14 cellular contexts compared by ENCODE assay signal in the genomic region with DNA sequence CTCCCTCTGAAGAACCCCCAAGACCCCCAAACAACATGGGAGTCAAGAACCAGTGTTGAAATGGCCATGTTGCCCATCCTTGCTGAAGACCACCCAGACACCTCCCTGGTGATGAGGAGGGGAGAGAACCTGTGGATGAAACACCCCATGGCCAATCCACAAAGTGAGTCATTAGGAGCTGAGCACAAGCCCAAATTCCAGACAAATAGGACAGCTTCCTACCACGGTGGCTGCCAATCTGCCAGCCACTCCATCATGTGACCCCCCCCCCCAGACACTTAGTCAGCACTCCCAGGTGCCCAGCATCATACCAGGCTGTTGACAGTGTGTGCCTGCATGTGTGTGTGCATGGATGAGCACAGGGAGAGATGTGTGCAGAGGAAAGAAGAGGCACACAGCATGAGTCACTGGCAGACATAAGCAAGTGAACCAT. TPM values are rescaled to one million over a fixed set of nuclear protein-coding genes. Genes with fewer than 3 reads are reported as not detected.
A peak's percentile ranks its signal among the peaks of the same experiment; 100 is the strongest.
DNase-seq lines count a peak whose midpoint lies in the region; ATAC-seq, FAIRE-seq and TF ChIP-seq lines count a peak whose summit lies in the region.
"Had no signal": no experiment of that assay in that cellular context is flagged by ENCODE, and none has a peak within 500 bp of the region (broad histone marks: within the 10 kb centered on the region; RNA-seq: fewer than 3 reads in every experiment).

No MANE protein-coding gene starts in this region.

- no peak overlapping the region for H2AFZ ChIP-seq in astrocyte (ENCODE audit: low read depth, low read length)
- H2AFZ ChIP-seq in Karpas-422 (ENCODE audit: low read length), result no peak overlapping the region

- H3K9me3 Mint-ChIP-seq in HFFc6 (no peaks in the 10 kb centered on the region), astrocyte (ENCODE audit: unreplicated experiment) (no peaks in the 10 kb centered on the region)
- H3K9me3 Mint-ChIP-seq: H9 had no signal

- no peak for TF ChIP-seq POLR2A in body of pancreas (IDR thresholded peaks at IDR 0.05)
- TF ChIP-seq POLR2A in sigmoid colon (IDR thresholded peaks at IDR 0.05), result no peak

- DNase-seq in COLO668 (lab: John Stamatoyannopoulos, UW; ENCODE audit: unreplicated experiment) (peak; percentile 23), HFFc6 (peak; percentile 47), astrocyte (ENCODE audit: low read depth) (peak; percentile 21), kidney glomerular epithelial cell (lab: John Stamatoyannopoulos, UW) (peak; percentile 43), body of pancreas (no peak), inferior parietal cortex (ENCODE audit: extremely low spot score) (no peak), sigmoid colon (no peak), Karpas-422 (no peak)

- H3K27ac Mint-ChIP-seq in HFFc6 (peak overlapping the region; percentile 3; the same call in 1 of the 2 replicates), astrocyte (ENCODE audit: unreplicated experiment) (peak overlapping the region; percentile 84)
- H3K27ac Mint-ChIP-seq: activated CD8-positive, alpha-beta memory T cell treated with anti-CD3 and anti-CD28 coated beads, Interleukin-2, amount 10 ng/mL, durations not matched to agents 7 days and 5 days; CD4-positive, CD25-positive, alpha-beta regulatory T cell had no signal

- WGBS in body of pancreas, 2 donors, result 0% methylated on average over 1 of the region's 1 CpG
- 0 to 7% methylated on average over 1 of the region's 1 CpG for WGBS in sigmoid colon, 2 donors

- H3K27ac ChIP-seq in astrocyte (ENCODE audit: low read depth, low read length) (no peak overlapping the region), body of pancreas (no peak overlapping the region), sigmoid colon (no peak overlapping the region), Karpas-422 (ENCODE audit: low read length) (no peak overlapping the region)
- H3K27ac ChIP-seq: neutrophil, Peyer's patch had no signal

- intact Hi-C loops in body of pancreas (cut with DNase I), result loop anchor here (5.0 kb wide), 1 partner anchor 745 kb away; no protein-coding TSS in a partner anchor
- intact Hi-C loops in sigmoid colon (cut with DNase I), result loop anchor here (5.0 kb wide), 1 partner anchor 530 kb away; no protein-coding TSS in a partner anchor

- H3K4me2 ChIP-seq in astrocyte (ENCODE audit: low read length) (no peak overlapping the region), Karpas-422 (ENCODE audit: low read depth, low read length, poor library complexity, severe bottlenecking) (no peak overlapping the region)

- H3K36me3 Mint-ChIP-seq in HFFc6 (ENCODE audit: low read depth), result no peaks in the 10 kb centered on the region
- H3K36me3 Mint-ChIP-seq in astrocyte (ENCODE audit: low read depth, unreplicated experiment), result no peaks in the 10 kb centered on the region
- H3K36me3 Mint-ChIP-seq: activated CD8-positive, alpha-beta memory T cell treated with anti-CD3 and anti-CD28 coated beads, Interleukin-2, amount 10 ng/mL, durations not matched to agents 7 days and 5 days; CD4-positive, CD25-positive, alpha-beta regulatory T cell had no signal

- H3K9me2 ChIP-seq in Karpas-422 (replicated peaks; ENCODE audit: insufficient read depth, low read length), result no peaks in the 10 kb centered on the region

- no peak for FAIRE-seq in astrocyte (lab: Jason Lieb, UNC)
- FAIRE-seq: small intestine had no signal

- H3K9me3 ChIP-seq in astrocyte (ENCODE audit: insufficient read depth, low read depth, low read length) (no peaks in the 10 kb centered on the region), body of pancreas (no peaks in the 10 kb centered on the region), sigmoid colon (no peaks in the 10 kb centered on the region), Karpas-422 (ENCODE audit: low read length) (no peaks in the 10 kb centered on the region)
- H3K9me3 ChIP-seq: neutrophil, Peyer's patch had no signal

- H3K27me3 Mint-ChIP-seq in HFFc6 (ENCODE audit: insufficient read depth) (peaks cover 15% of the 10 kb centered on the region), astrocyte (ENCODE audit: low read depth, unreplicated experiment) (peaks cover 42% of the 10 kb centered on the region)

- H3K4me3 Mint-ChIP-seq in HFFc6, result no peak overlapping the region
- H3K4me3 Mint-ChIP-seq in astrocyte (ENCODE audit: unreplicated experiment), result no peak overlapping the region
- H3K4me3 Mint-ChIP-seq: activated CD8-positive, alpha-beta memory T cell treated with anti-CD3 and anti-CD28 coated beads, Interleukin-2, amount 10 ng/mL, durations not matched to agents 7 days and 5 days; H9 had no signal

- TF ChIP-seq EP300 in sigmoid colon (IDR thresholded peaks at IDR 0.05), result no peak

- H3K4me1 Mint-ChIP-seq in HFFc6 (ENCODE audit: low read depth) (peaks cover 6% of the 10 kb centered on the region; the same call in 1 of the 2 replicates), astrocyte (ENCODE audit: low read depth, unreplicated experiment) (peaks cover 8% of the 10 kb centered on the region)
- H3K4me1 Mint-ChIP-seq: activated CD8-positive, alpha-beta memory T cell treated with anti-CD3 and anti-CD28 coated beads, Interleukin-2, amount 10 ng/mL, durations not matched to agents 7 days and 5 days had no signal

- ATAC-seq in body of pancreas, result no peak

- H3K4me3 ChIP-seq in astrocyte (ENCODE audit: insufficient read depth, low read depth, low read length) (no peak overlapping the region), body of pancreas (no peak overlapping the region), sigmoid colon (no peak overlapping the region), Karpas-422 (ENCODE audit: low read length) (no peak overlapping the region)

- peak; percentile 31; the same call in 1 of the 2 replicates for TF ChIP-seq CTCF in HFFc6 (IDR thresholded peaks at IDR 0.05)
- TF ChIP-seq CTCF in astrocyte (IDR thresholded peaks at IDR 0.05; ENCODE audit: insufficient read depth, low read depth, low read length), result no peak
- no peak for TF ChIP-seq CTCF in body of pancreas (IDR thresholded peaks at IDR 0.05)
- TF ChIP-seq CTCF in sigmoid colon (IDR thresholded peaks at IDR 0.05), result no peak

- H4K20me1 ChIP-seq in astrocyte (ENCODE audit: insufficient read depth, low read length) (no peaks in the 10 kb centered on the region), Karpas-422 (ENCODE audit: insufficient read depth, low read depth, low read length) (no peaks in the 10 kb centered on the region)

- H3K36me3 ChIP-seq in astrocyte (ENCODE audit: insufficient read depth, low read length) (no peaks in the 10 kb centered on the region), body of pancreas (replicated peaks in 1 of 2; ENCODE audit: insufficient read depth in 1 of 2, low read depth in 2 of 2) (no peaks in the 10 kb centered on the region), sigmoid colon (no peaks in the 10 kb centered on the region), Karpas-422 (ENCODE audit: insufficient read depth, low read length) (no peaks in the 10 kb centered on the region)
- H3K36me3 ChIP-seq: neutrophil, Peyer's patch had no signal

- H3K4me1 ChIP-seq in astrocyte (ENCODE audit: insufficient read depth, low read length) (peaks cover 4% of the 10 kb centered on the region), body of pancreas (no peaks in the 10 kb centered on the region), sigmoid colon (no peaks in the 10 kb centered on the region), Karpas-422 (ENCODE audit: low read length) (no peaks in the 10 kb centered on the region)
- H3K4me1 ChIP-seq: Peyer's patch had no signal

- H3K79me2 ChIP-seq in astrocyte (ENCODE audit: insufficient read depth, low read length) (no peaks in the 10 kb centered on the region), Karpas-422 (ENCODE audit: low read length) (no peaks in the 10 kb centered on the region)

- H3K9ac ChIP-seq in astrocyte (ENCODE audit: low read length), result no peak overlapping the region
- H3K9ac ChIP-seq in Karpas-422 (ENCODE audit: low read length), result no peak overlapping the region

- peaks cover 7% of the 10 kb centered on the region for H3K27me3 ChIP-seq in astrocyte (ENCODE audit: insufficient read depth, low read length)
- H3K27me3 ChIP-seq in body of pancreas, result no peaks in the 10 kb centered on the region
- H3K27me3 ChIP-seq in sigmoid colon, result peaks cover 8 to 41% (median 16%) of the 10 kb centered on the region in 3 donors
- H3K27me3 ChIP-seq in Karpas-422 (ENCODE audit: low read length), result no peaks in the 10 kb centered on the region
- H3K27me3 ChIP-seq: Peyer's patch had no signal

RNA-seq across cellular contexts. Expression of a gene that starts 26.4 kb away (rescaled TPM):
- 100 to 1,000 TPM; 660 to 867 (median 812) TPM for total RNA-seq in HFFc6 (2021; fragmentation: NEBNext Ultra II Directional; extraction: Animal tissue kit (Norgen Biotek cat#: 25700))
- total RNA-seq in astrocyte (832 and 919 TPM in 2 replicates), body of pancreas (100 to 1,000 TPM; 141 to 156 TPM), sigmoid colon (100 to 1,000 TPM; 215 to 718 (median 492) TPM)
- 1,000 to 10,000 TPM; 1,011 to 2,321 (median 1,651) TPM for polyA plus RNA-seq in sigmoid colon
- total RNA-seq in Karpas-422 (2014; rRNA removed; shearing (Covaris generic); ENCODE audit: low replicate concordance), result 3,682 and 4,052 TPM in 2 replicates

RNA-seq across cellular contexts. Expression of a gene that starts 36.3 kb away (rescaled TPM):
- 1 to 10 TPM; 1.2 to 2.7 (median 1.9) TPM for total RNA-seq in HFFc6 (2021; fragmentation: NEBNext Ultra II Directional; extraction: Animal tissue kit (Norgen Biotek cat#: 25700))
- total RNA-seq in astrocyte (8.0 and 9.8 TPM in 2 replicates), body of pancreas (10 to 100 TPM in 1 of 2 donors, 1 to 10 TPM in 1; 8.0 to 14.8 TPM), sigmoid colon (1 to 10 TPM; 4.9 to 10.0 (median 7.0) TPM)
- 1 to 10 TPM in 2 of 3 donors, under 1 TPM in 1; 0.60 to 3.4 (median 1.2) TPM for polyA plus RNA-seq in sigmoid colon
- total RNA-seq in Karpas-422 (2014; rRNA removed; shearing (Covaris generic); ENCODE audit: low replicate concordance), result 1.1 TPM in 1 of 2 replicates, not detected in the other

Comparison
In these comparisons a context has a peak if more than half of its experiments do, and no peak if none do; other contexts are left out.
1. DNase-seq: peak in COLO668 (single experiment), HFFc6 (single experiment), astrocyte (single experiment) and kidney glomerular epithelial cell (single experiment); none in body of pancreas (0 of 4), inferior parietal cortex (single experiment), sigmoid colon (single experiment) and Karpas-422 (single experiment).